12 cellular contexts compared by ENCODE assay signal in the genomic region with DNA sequence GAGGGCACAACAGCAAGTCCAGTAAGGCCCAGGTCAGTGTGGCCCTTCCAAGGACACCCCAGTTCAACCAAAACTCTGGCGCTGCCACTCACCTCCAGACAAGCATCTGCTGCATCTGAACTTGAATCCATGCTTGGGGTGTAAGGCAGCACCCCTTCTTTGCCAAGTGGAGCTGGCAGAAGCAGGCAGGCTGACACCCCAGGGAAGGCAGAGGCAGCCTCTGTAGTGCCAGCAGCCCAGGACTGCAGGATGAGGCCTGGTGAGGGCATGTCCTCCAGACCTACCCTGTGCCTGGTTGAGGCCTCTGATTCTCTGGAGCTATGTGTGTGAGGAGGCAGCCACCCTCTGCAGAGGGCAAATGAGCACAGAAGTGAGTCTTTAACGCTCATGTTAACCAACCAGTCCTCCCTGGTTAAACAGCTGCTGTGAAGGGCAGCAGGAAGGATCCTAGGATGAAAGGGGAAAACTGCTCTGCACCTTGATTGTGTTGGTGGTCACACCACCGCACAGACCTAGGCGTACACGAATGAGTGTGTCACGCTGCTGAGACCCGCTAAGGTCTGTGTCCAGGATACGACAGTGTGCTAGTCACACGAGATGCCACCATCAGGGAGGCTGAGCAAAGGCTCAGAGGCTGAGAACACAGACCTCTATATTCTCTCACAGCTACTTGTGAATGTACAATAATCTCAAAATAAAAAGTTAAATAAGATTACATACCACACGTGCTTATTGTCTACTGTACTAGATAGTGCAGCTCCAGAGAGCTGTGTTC. TPM values are rescaled to one million over a fixed set of nuclear protein-coding genes. Genes with fewer than 3 reads are reported as not detected.
DNase-seq lines count a peak whose midpoint lies in the region; ATAC-seq, FAIRE-seq and TF ChIP-seq lines count a peak whose summit lies in the region.
"Had no signal": no experiment of that assay in that cellular context is flagged by ENCODE, and none has a peak within 500 bp of the region (broad histone marks: within the 10 kb centered on the region; RNA-seq: fewer than 3 reads in every experiment).

No MANE protein-coding gene starts in this region.

- H3K36me3 ChIP-seq in right atrium auricular region (no peaks in the 10 kb centered on the region), vagina (no peaks in the 10 kb centered on the region)
- no peaks in the 10 kb centered on the region for H3K36me3 ChIP-seq in naive thymus-derived CD4-positive, alpha-beta T cell (ENCODE audit: control insufficient read depth in 2 of 3, insufficient read depth in 3 of 3, low read length in 3 of 3)

- POLR2A ChIA-PET in MCF 10A (lab: Yijun Ruan, JAX): interaction anchor here (0.6 to 1.8 kb wide), 3 partner anchors 15 to 567 kb away, joined by 3 to 4 read pairs (median 3); no protein-coding TSS in a partner anchor
- POLR2A ChIA-PET in naive thymus-derived CD4-positive, alpha-beta T cell (lab: Charles Lee): no interaction called here

- no peaks in the 10 kb centered on the region for H3K27me3 Mint-ChIP-seq in MCF 10A (ENCODE audit: insufficient read depth, unreplicated experiment)
- peaks cover 17 to 51% (median 47%) of the 10 kb centered on the region in 5 donors for H3K27me3 Mint-ChIP-seq in naive thymus-derived CD4-positive, alpha-beta T cell

- H3K4me1 ChIP-seq in right atrium auricular region (peaks cover 0 to 13% of the 10 kb centered on the region in 2 donors), vagina (peaks cover 25% of the 10 kb centered on the region)
- H3K4me1 ChIP-seq in naive thymus-derived CD4-positive, alpha-beta T cell (ENCODE audit: control insufficient read depth in 2 of 2, insufficient read depth in 2 of 2, low read length in 2 of 2): no peaks in the 10 kb centered on the region

- DNase-seq in right atrium auricular region (ENCODE audit: low spot score) (peak; percentile 53), Right ventricle myocardium superior (no peak), MCF 10A (ENCODE audit: unreplicated experiment) (no peak), vagina (ENCODE audit: extremely low spot score in 2 of 2) (peak in 1 of 2 donors; percentile 84), HuH-7.5 (ENCODE audit: low spot score) (no peak), RPMI8226 (no peak), GM12892 (ENCODE audit: insufficient read length) (no peak)
- no peak for DNase-seq in naive thymus-derived CD4-positive, alpha-beta T cell
- DNase-seq: activated effector memory CD4-positive, alpha-beta T cell treated with anti-CD3 and anti-CD28 coated beads, Interleukin-2, amount 50 U/mL, for 16 hours; NCI-H1092; NCI-H446 treated with DMSO at 0.1 percent for 48 hours had no signal

- H3K4me3 Mint-ChIP-seq in MCF 10A (ENCODE audit: unreplicated experiment): peak overlapping the region; percentile 74
- H3K4me3 Mint-ChIP-seq in naive thymus-derived CD4-positive, alpha-beta T cell: peak overlapping the region in 8 of 10 donors; percentile 51 to 85 (median 64)

- no peaks in the 10 kb centered on the region for H3K9me3 Mint-ChIP-seq in MCF 10A (ENCODE audit: unreplicated experiment)
- no peaks in the 10 kb centered on the region for H3K9me3 Mint-ChIP-seq in naive thymus-derived CD4-positive, alpha-beta T cell

- H3K27ac ChIP-seq in right atrium auricular region (no peak overlapping the region), vagina (no peak overlapping the region)
- no peak overlapping the region for H3K27ac ChIP-seq in naive thymus-derived CD4-positive, alpha-beta T cell (ENCODE audit: low read depth, low read length)

- CTCF ChIA-PET in MCF 10A (lab: Yijun Ruan, JAX): interaction anchor here (1.1 to 3.3 kb wide), 2 partner anchors 10 to 74 kb away, joined by 3 to 16 read pairs; no protein-coding TSS in a partner anchor
- CTCF ChIA-PET in naive thymus-derived CD4-positive, alpha-beta T cell (lab: Charles Lee): no interaction called here

- BruUV-seq in MCF 10A (replicated peaks; lab: Mats Ljungman, UMichigan): no TSS peak

- TF ChIP-seq CTCF in right atrium auricular region (IDR thresholded peaks at IDR 0.05) (no peak), MCF 10A (IDR thresholded peaks at IDR 0.05; ENCODE audit: unreplicated experiment) (no peak), vagina (IDR thresholded peaks at IDR 0.05) (no peak)

- intact Hi-C loops in Right ventricle myocardium superior (cut with DNase I): no loop called here
- intact Hi-C loops in MCF 10A (cut with micrococcal nuclease): no loop called here
- intact Hi-C loops in naive thymus-derived CD4-positive, alpha-beta T cell (cut with micrococcal nuclease): no loop called here
- intact Hi-C loops in vagina (cut with DNase I): no loop called here

- H3K9me3 ChIP-seq in right atrium auricular region (no peaks in the 10 kb centered on the region), vagina (no peaks in the 10 kb centered on the region)
- no peaks in the 10 kb centered on the region for H3K9me3 ChIP-seq in naive thymus-derived CD4-positive, alpha-beta T cell (ENCODE audit: control insufficient read depth in 2 of 3, low read length in 3 of 3)

- no peak overlapping the region for H3K4me3 ChIP-seq in right atrium auricular region
- no peak overlapping the region for H3K4me3 ChIP-seq in naive thymus-derived CD4-positive, alpha-beta T cell (ENCODE audit: low read length)
- H3K4me3 ChIP-seq in vagina: peak overlapping the region; percentile 69 to 82

- no peaks in the 10 kb centered on the region for H3K27me3 ChIP-seq in right atrium auricular region
- no peaks in the 10 kb centered on the region for H3K27me3 ChIP-seq in naive thymus-derived CD4-positive, alpha-beta T cell (ENCODE audit: control insufficient read depth in 2 of 2, insufficient read depth in 2 of 2, low read length in 2 of 2)
- no peaks in the 10 kb centered on the region for H3K27me3 ChIP-seq in vagina

- no peak for ATAC-seq in Right ventricle myocardium superior (ENCODE audit: poor library complexity)
- ATAC-seq in naive thymus-derived CD4-positive, alpha-beta T cell: no peak

- peaks cover 21% of the 10 kb centered on the region for H3K4me1 Mint-ChIP-seq in MCF 10A (ENCODE audit: insufficient read depth, unreplicated experiment)
- peaks cover 0 to 15% (median 5%) of the 10 kb centered on the region in 7 donors for H3K4me1 Mint-ChIP-seq in naive thymus-derived CD4-positive, alpha-beta T cell

- FAIRE-seq in GM12892 (lab: Jason Lieb, UNC): no peak
- FAIRE-seq: G401.6 had no signal

- TF ChIP-seq POLR2A in vagina (IDR thresholded peaks at IDR 0.05) (no peak), GM12892 (IDR thresholded peaks at IDR 0.05; ENCODE audit: low read depth, low read length) (no peak)

- H3K27ac Mint-ChIP-seq in MCF 10A (ENCODE audit: low read depth, unreplicated experiment): no peak overlapping the region
- no peak overlapping the region for H3K27ac Mint-ChIP-seq in naive thymus-derived CD4-positive, alpha-beta T cell

- no peaks in the 10 kb centered on the region for H3K36me3 Mint-ChIP-seq in MCF 10A (ENCODE audit: insufficient read depth, unreplicated experiment)
- H3K36me3 Mint-ChIP-seq in naive thymus-derived CD4-positive, alpha-beta T cell: no peaks in the 10 kb centered on the region

RNA-seq across cellular contexts. Expression of a gene that starts 2.2 kb away (rescaled TPM):
- total RNA-seq in right atrium auricular region (1 to 10 TPM; 1.9 to 2.8 TPM), Right ventricle myocardium superior (1.7 TPM), MCF 10A (2022) (8.1 and 8.2 TPM in 2 replicates), vagina (32.7 TPM)
- total RNA-seq in naive thymus-derived CD4-positive, alpha-beta T cell: under 1 TPM in 4 of 5 experiments, not detected in 1; 0.07 to 0.16 (median 0.09) TPM
- not detected for polyA plus RNA-seq in naive thymus-derived CD4-positive, alpha-beta T cell
- polyA plus RNA-seq in GM12892 (2012; ENCODE audit: missing spikeins): 0.57 TPM

Comparison
In these comparisons a context has a peak if more than half of its experiments do, and no peak if none do; other contexts are left out.
1. H3K4me3 ChIP-seq: peak in vagina (2 of 2); none in right atrium auricular region (0 of 2) and naive thymus-derived CD4-positive, alpha-beta T cell (single experiment).